In genomic region chr12:77339610-77340009, GRCh38 we compare ENCODE assay signal across 21 cellular contexts.
A peak's percentile ranks its signal among the peaks of the same experiment; 100 is the strongest.
DNase-seq lines count a peak whose midpoint lies in the region; ATAC-seq lines count a peak whose summit lies in the region.
"Had no signal": no experiment of that assay in that cellular context is flagged by ENCODE, and none has a peak within 500 bp of the region (broad histone marks: within the 10 kb centered on the region; RNA-seq: fewer than 3 reads in every experiment).

No MANE protein-coding gene starts in this region.

- peak; percentile 17 for DNase-seq in DMS53 treated with DMSO at 0.1 percent for 48 hours (lab: John Stamatoyannopoulos, UW; ENCODE audit: unreplicated experiment)
- DNase-seq in M059J (ENCODE audit: low read depth): peak; percentile 49
- DNase-seq in dermis blood vessel endothelial cell: peak; percentile 2
- DNase-seq in occipital lobe (lab: John Stamatoyannopoulos, UW): peak; percentile 37
- DNase-seq in LoVo (ENCODE audit: low spot score): no peak
- DNase-seq in NCI-H1048 (lab: John Stamatoyannopoulos, UW): no peak
- DNase-seq: activated CD4-positive, alpha-beta memory T cell treated with anti-CD3 and anti-CD28 coated beads for 36 hours; activated gamma-delta T cell treated with Interleukin-2 at 50 U/mL for 16 hours; activated T-cell treated with anti-CD3 and anti-CD28 coated beads for 4 hours; central memory CD4-positive, alpha-beta T cell; effector CD4-positive, alpha-beta T cell; esophagus squamous epithelium; left lung; midbrain; NCI-H187 treated with DMSO at 0.1 percent for 48 hours; Peyer's patch; stimulated activated CD4-positive, alpha-beta T cell treated with anti-CD3 and anti-CD28 coated beads, Interleukin-1b, Interleukin-23, amount 100 ng/mL, for 48 hours; stimulated activated naive CD4-positive, alpha-beta T cell treated with Interleukin-2 at 50 U/mL for 16 hours; tibial artery had no signal

- no peak for ATAC-seq in GM19455 (IDR thresholded peaks at IDR 0.05; ENCODE audit: unreplicated experiment)
- ATAC-seq: GM23338, left lung had no signal

Comparison
In these comparisons a context has a peak if more than half of its experiments do, and no peak if none do; other contexts are left out.
1. DNase-seq: peak in DMS53 treated with DMSO at 0.1 percent for 48 hours (single experiment), M059J (single experiment), dermis blood vessel endothelial cell (single experiment) and occipital lobe (single experiment); none in LoVo (single experiment) and NCI-H1048 (single experiment).